16 cellular contexts compared by ENCODE assay signal in genomic region chr16:11306381-11306780, GRCh38. TPM values are rescaled to one million over a fixed set of nuclear protein-coding genes. Genes with fewer than 3 reads are reported as not detected.
DNase-seq lines count a peak whose midpoint lies in the region; ATAC-seq and TF ChIP-seq lines count a peak whose summit lies in the region.
"Had no signal": no experiment of that assay in that cellular context is flagged by ENCODE, and none has a peak within 500 bp of the region (broad histone marks: within the 10 kb centered on the region; RNA-seq: fewer than 3 reads in every experiment).

No MANE protein-coding gene starts in this region.

- H3K4me3 Mint-ChIP-seq in T-helper 17 cell, result no peak overlapping the region
- H3K4me3 Mint-ChIP-seq: CD8-positive, alpha-beta memory T cell had no signal

- H3K27me3 ChIP-seq in neutrophil, result no peaks in the 10 kb centered on the region
- H3K27me3 ChIP-seq: body of pancreas, upper lobe of right lung had no signal

- no peaks in the 10 kb centered on the region for H3K36me3 Mint-ChIP-seq in T-helper 17 cell (ENCODE audit: low read depth)
- H3K36me3 Mint-ChIP-seq: naive B cell had no signal

- TF ChIP-seq CTCF in neutrophil (IDR thresholded peaks at IDR 0.05), result no peak

- no peak for DNase-seq in T-helper 17 cell
- DNase-seq: activated CD4-positive, alpha-beta T cell treated with anti-CD3 and anti-CD28 coated beads, Interleukin-2, amount 50 U/mL, for 4 hours; activated effector memory CD4-positive, alpha-beta T cell treated with Interleukin-2 at 50 U/mL for 16 hours; body of pancreas; CD8-positive, alpha-beta memory T cell; naive B cell; NCI-H1436; NCI-H510A; stimulated activated CD4-positive, alpha-beta T cell treated with anti-CD3 and anti-CD28 coated beads, Interleukin-12 subunit alpha, Interleukin-12 subunit beta, amount 100 ng/mL, for 4 hours; upper lobe of right lung; WERI-Rb-1 had no signal

- peak overlapping the region; percentile 41 for H3K27ac Mint-ChIP-seq in T-helper 17 cell

- H3K36me3 ChIP-seq in neutrophil, result no peaks in the 10 kb centered on the region
- H3K36me3 ChIP-seq: upper lobe of right lung, WERI-Rb-1 had no signal

- H3K4me3 ChIP-seq in neutrophil (ENCODE audit: low read depth in 1 of 2, low read length in 1 of 2), result peak overlapping the region in 1 of 2 experiments; percentile 54
- H3K4me3 ChIP-seq: body of pancreas, upper lobe of right lung had no signal

- peaks cover 11% of the 10 kb centered on the region for H3K4me1 Mint-ChIP-seq in T-helper 17 cell

- peak overlapping the region; percentile 90 for H3K27ac ChIP-seq in neutrophil
- H3K27ac ChIP-seq: body of pancreas, WERI-Rb-1 had no signal

- H3K9me3 ChIP-seq in T-helper 17 cell (ENCODE audit: control insufficient read depth, low read length, poor library complexity, severe bottlenecking) (no peaks in the 10 kb centered on the region), neutrophil (no peaks in the 10 kb centered on the region)
- H3K9me3 ChIP-seq: body of pancreas, upper lobe of right lung had no signal

- H3K27me3 Mint-ChIP-seq in T-helper 17 cell, result no peaks in the 10 kb centered on the region
- H3K27me3 Mint-ChIP-seq: memory B cell, naive B cell had no signal

- H3K4me1 ChIP-seq in neutrophil (ENCODE audit: control insufficient read depth in 1 of 2, insufficient read depth in 1 of 2, low read depth in 1 of 2, low read length in 1 of 2), result peaks cover 65 to 66% of the 10 kb centered on the region in 2 experiments
- H3K4me1 ChIP-seq: body of pancreas had no signal

- ATAC-seq in T-helper 17 cell, result no peak
- ATAC-seq in GM19324 (IDR thresholded peaks at IDR 0.05; ENCODE audit: low FRiP score, unreplicated experiment), result no peak
- ATAC-seq: body of pancreas had no signal

RNA-seq across cellular contexts. Expression of gene PRM1, which starts 25.3 kb away (rescaled TPM):
- not detected for total RNA-seq in T-helper 17 cell
- total RNA-seq: body of pancreas; CD8-positive, alpha-beta memory T cell; omental fat pad; SK-MEL-5; upper lobe of right lung had no signal

RNA-seq across cellular contexts. Expression of gene PRM2, which starts 30.1 kb away (rescaled TPM):
- total RNA-seq in T-helper 17 cell, result not detected
- total RNA-seq: body of pancreas; CD8-positive, alpha-beta memory T cell; omental fat pad; SK-MEL-5; upper lobe of right lung had no signal

RNA-seq across cellular contexts. Expression of gene PRM3, which starts 33.0 kb away (rescaled TPM):
- not detected for total RNA-seq in T-helper 17 cell
- total RNA-seq: body of pancreas; CD8-positive, alpha-beta memory T cell; omental fat pad; SK-MEL-5; upper lobe of right lung had no signal

RNA-seq across cellular contexts. Expression of gene TNP2, which starts 37.3 kb away (rescaled TPM):
- total RNA-seq in T-helper 17 cell, result not detected
- total RNA-seq: body of pancreas; CD8-positive, alpha-beta memory T cell; omental fat pad; SK-MEL-5; upper lobe of right lung had no signal

RNA-seq across cellular contexts. Expression of gene RMI2, which starts 38.9 kb away (rescaled TPM):
- total RNA-seq in T-helper 17 cell, result 1 to 10 TPM; 1.4 to 2.1 TPM
